8 cellular contexts compared by ENCODE assay signal in the genomic region with DNA sequence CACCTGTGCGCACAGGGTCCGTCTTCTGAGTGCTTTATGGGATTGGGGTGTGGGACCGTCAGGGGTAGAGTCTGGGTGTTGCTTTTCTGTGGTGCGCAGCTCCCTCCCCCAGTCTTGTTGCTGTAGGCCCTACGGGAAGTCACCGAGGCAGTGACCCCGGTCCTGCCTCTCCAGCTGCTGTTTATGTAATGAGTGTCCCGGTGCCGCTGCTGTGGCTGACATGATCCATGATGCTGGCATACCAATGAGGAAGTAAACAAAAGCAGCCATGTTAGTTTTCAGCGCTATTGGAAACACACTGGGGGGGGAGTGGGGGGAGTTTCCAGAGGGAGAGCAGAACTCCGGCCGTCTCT. TPM values are rescaled to one million over a fixed set of nuclear protein-coding genes. Genes with fewer than 3 reads are reported as not detected.
A peak's percentile ranks its signal among the peaks of the same experiment; 100 is the strongest.
DNase-seq lines count a peak whose midpoint lies in the region; ATAC-seq and TF ChIP-seq lines count a peak whose summit lies in the region.

No MANE protein-coding gene starts in this region.

- peaks cover 2% of the 10 kb centered on the region for H3K36me3 Mint-ChIP-seq in memory B cell

- H3K4me1 Mint-ChIP-seq in memory B cell: peaks cover 40% of the 10 kb centered on the region

- DNase-seq in MV-4-11 (lab: John Stamatoyannopoulos, UW) (peak; percentile 90), memory B cell (ENCODE audit: low spot score in 2 of 2) (peak in 1 of 2 donors; percentile 21), testis (peak; percentile 71), GDM1 (lab: John Stamatoyannopoulos, UW) (no peak), KBM-7 (no peak)
- peak; percentile 15 to 41 (median 39) for DNase-seq in effector memory CD4-positive, alpha-beta T cell

- H3K4me1 ChIP-seq in ES-I3 (ENCODE audit: insufficient read depth, low read length) (peaks cover 36% of the 10 kb centered on the region), testis (peaks cover 43% of the 10 kb centered on the region)
- peaks cover 44% of the 10 kb centered on the region for H3K4me1 ChIP-seq in effector memory CD4-positive, alpha-beta T cell (ENCODE audit: control insufficient read depth, insufficient read depth, low read length, poor library complexity, severe bottlenecking)

- intact Hi-C loops in testis (cut with DNase I; ENCODE audit: low total_unique reads): loop anchor here (10.0 kb wide), 1 partner anchor 141 kb away; the partner anchor contains the start of genes ACTR1A and SUFU

- H3K36me3 ChIP-seq in ES-I3 (ENCODE audit: insufficient read depth, low read length) (no peaks in the 10 kb centered on the region), testis (ENCODE audit: low read depth, missing control alignments) (no peaks in the 10 kb centered on the region)
- H3K36me3 ChIP-seq in effector memory CD4-positive, alpha-beta T cell (ENCODE audit: control insufficient read depth, insufficient read depth, low read length): no peaks in the 10 kb centered on the region

- H3K9me3 Mint-ChIP-seq in memory B cell: no peaks in the 10 kb centered on the region

- TF ChIP-seq CTCF in WI38 (IDR thresholded peaks at IDR 0.05; ENCODE audit: low read depth, low read length) (no peak), testis (IDR thresholded peaks at IDR 0.05) (no peak)

- in situ Hi-C loops in KBM-7 (cut with MboI; ENCODE audit: low pct_unique_long_range_greater_than_20kb, low sequenced_read_pairs): no loop called here

- peak overlapping the region; percentile 95 for H3K27ac ChIP-seq in effector memory CD4-positive, alpha-beta T cell (ENCODE audit: insufficient read depth, low read length, poor library complexity, severe bottlenecking)
- peak overlapping the region; percentile 96 to 99 for H3K27ac ChIP-seq in testis

- H3K4me3 Mint-ChIP-seq in memory B cell: peak overlapping the region; percentile 96

- no peaks in the 10 kb centered on the region for H3K27me3 ChIP-seq in effector memory CD4-positive, alpha-beta T cell (replicated peaks; ENCODE audit: control insufficient read depth, insufficient read depth, low read length, poor library complexity, severe bottlenecking)
- no peaks in the 10 kb centered on the region for H3K27me3 ChIP-seq in testis

- H3K9ac ChIP-seq in ES-I3 (ENCODE audit: low read depth, low read length): peak overlapping the region; percentile 84

- H3K27ac Mint-ChIP-seq in memory B cell: peak overlapping the region; percentile 97

- ATAC-seq in memory B cell (ENCODE audit: low read depth): peak; percentile 0

- H3K27me3 Mint-ChIP-seq in memory B cell: no peaks in the 10 kb centered on the region

- H3K9me3 ChIP-seq in ES-I3 (ENCODE audit: control insufficient read depth, insufficient read depth, low read length) (no peaks in the 10 kb centered on the region), testis (no peaks in the 10 kb centered on the region)
- H3K9me3 ChIP-seq in effector memory CD4-positive, alpha-beta T cell (ENCODE audit: control insufficient read depth, low read length): no peaks in the 10 kb centered on the region

- H3K4me3 ChIP-seq in WI38 (ENCODE audit: low read depth, low read length): peak overlapping the region; percentile 93
- peak overlapping the region; percentile 87 for H3K4me3 ChIP-seq in effector memory CD4-positive, alpha-beta T cell (ENCODE audit: insufficient read depth, low read depth, low read length, poor library complexity, severe bottlenecking)
- peak overlapping the region; percentile 79 to 81 for H3K4me3 ChIP-seq in testis

- no peak for TF ChIP-seq POLR2A in testis (IDR thresholded peaks at IDR 0.05)

- WGBS in testis, 2 donors: 0 to 1% methylated on average over 12 of the region's 12 CpGs

RNA-seq across cellular contexts. Expression of gene TRIM8, which starts 1.1 kb away (rescaled TPM):
- 100 to 1,000 TPM; 114 to 170 TPM for total RNA-seq in testis
- 69.8 TPM for polyA plus RNA-seq in testis (ENCODE audit: insufficient read depth, low read depth, low replicate concordance)

Comparison
In these comparisons a context has a peak if more than half of its experiments do, and no peak if none do; other contexts are left out.
1. DNase-seq: peak in MV-4-11 (single experiment), effector memory CD4-positive, alpha-beta T cell (3 of 3) and testis (single experiment); none in GDM1 (single experiment) and KBM-7 (single experiment).
2. Peak in every context shown above with its lines, with median percentiles within 50 percentile points of each other: H3K4me3 ChIP-seq.